Comparison of ENCODE assay signal across 4 cellular contexts in genomic region chr5:40872253-40872652, GRCh38. TPM values are rescaled to one million over a fixed set of nuclear protein-coding genes. Genes with fewer than 3 reads are reported as not detected.
"Had no signal": no experiment of that assay in that cellular context is flagged by ENCODE, and none has a peak within 500 bp of the region (broad histone marks: within the 10 kb centered on the region; RNA-seq: fewer than 3 reads in every experiment).

No MANE protein-coding gene starts in this region.

RNA-seq across cellular contexts. Expression of gene C7, which starts 37.0 kb away (rescaled TPM):
- total RNA-seq: epithelial cell of proximal tubule; mammary epithelial cell; mononuclear cell; naive thymus-derived CD4-positive, alpha-beta T cell had no signal
- polyA plus RNA-seq: mammary epithelial cell; naive thymus-derived CD4-positive, alpha-beta T cell had no signal
